Comparison of ENCODE assay signal across 18 cellular contexts in the genomic region with DNA sequence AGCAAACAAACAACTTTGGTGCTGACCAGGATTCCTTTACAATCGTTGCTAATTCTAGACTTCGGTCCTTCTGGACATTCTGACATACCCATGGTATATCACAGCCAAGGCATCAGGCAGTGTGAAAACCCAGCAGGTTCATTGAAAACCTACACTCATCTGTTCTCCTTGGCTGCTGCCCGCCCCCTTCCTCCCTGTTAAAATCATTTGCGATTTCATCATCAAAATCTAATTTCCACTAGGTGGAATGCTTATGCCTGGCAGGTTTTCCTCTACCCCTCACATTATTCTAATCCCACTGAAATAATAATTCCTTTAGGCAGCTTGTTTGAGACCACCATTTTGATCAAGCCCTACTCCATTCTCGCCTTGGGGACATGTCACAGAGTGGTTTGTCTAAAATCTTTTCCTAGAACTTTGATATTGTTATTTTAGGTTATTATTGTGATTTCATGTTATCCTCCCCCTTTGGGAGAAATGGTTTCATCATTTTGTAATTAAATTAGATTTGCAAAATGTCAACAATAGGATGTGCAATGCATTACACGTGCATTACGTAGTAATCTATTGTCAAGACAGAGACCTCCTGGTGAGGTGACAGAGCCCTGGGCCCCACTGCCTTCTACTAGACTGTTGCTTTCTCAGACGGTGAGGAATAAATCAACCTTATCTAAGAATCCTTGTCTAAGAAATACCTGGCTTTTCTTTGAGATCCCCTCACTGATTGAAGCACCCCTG.
"Had no signal": no experiment of that assay in that cellular context is flagged by ENCODE, and none has a peak within 500 bp of the region (broad histone marks: within the 10 kb centered on the region; RNA-seq: fewer than 3 reads in every experiment).

No MANE protein-coding gene starts in this region.

- H3K36me3 ChIP-seq: breast epithelium had no signal

- H3K9me3 Mint-ChIP-seq: activated B cell treated with CpG ODN at 0.5 μM for 24 hours; activated T-cell treated with anti-CD3 and anti-CD28 coated beads, Interleukin-2, amount 50 U/mL, for 72 hours; stimulated activated naive CD8-positive, alpha-beta T cell treated with anti-CD3 and anti-CD28 coated beads, Interleukin-15, Interleukin-2, amounts not matched to agents 100 ng/mL and 50 ng/mL, for 24 hours had no signal

- H3K4me1 ChIP-seq: ascending aorta, breast epithelium, gastroesophageal sphincter, testis, upper lobe of left lung had no signal

- ATAC-seq: activated CD8-positive, alpha-beta T cell treated with anti-CD3 and anti-CD28 coated beads, Interleukin-2, amount 10 ng/mL, durations not matched to agents 7 days and 5 days; activated T-cell treated with anti-CD3 and anti-CD28 coated beads, Interleukin-2, amount 50 U/mL, for 72 hours; gastroesophageal sphincter; right cardiac atrium; T-helper 17 cell had no signal

- H3K27me3 ChIP-seq: ascending aorta, breast epithelium, gastroesophageal sphincter, testis, upper lobe of left lung had no signal

- H3K4me1 Mint-ChIP-seq: activated B cell treated with CpG ODN at 0.5 μM for 24 hours had no signal

- H3K27me3 Mint-ChIP-seq: activated B cell treated with CpG ODN at 0.5 μM for 24 hours; naive B cell; stimulated activated naive CD8-positive, alpha-beta T cell treated with anti-CD3 and anti-CD28 coated beads, Interleukin-15, Interleukin-2, amounts not matched to agents 100 ng/mL and 50 ng/mL, for 24 hours; T-helper 17 cell had no signal

- DNase-seq: activated B cell treated with CpG ODN at 0.5 μM for 24 hours; activated CD4-positive, alpha-beta T cell treated with anti-CD3 and anti-CD28 coated beads for 48 hours; activated CD8-positive, alpha-beta memory T cell treated with anti-CD3 and anti-CD28 coated beads, Interleukin-2, amount 50 U/mL, for 4 hours; activated CD8-positive, alpha-beta T cell treated with anti-CD3 and anti-CD28 coated beads, Interleukin-2, amount 10 ng/mL, durations not matched to agents 7 days and 5 days; activated T-cell treated with anti-CD3 and anti-CD28 coated beads, Interleukin-2, amount 50 U/mL, for 72 hours; erythroblast; naive B cell; right cardiac atrium; small intestine; stimulated activated CD4-positive, alpha-beta T cell treated with anti-CD3 and anti-CD28 coated beads, Interleukin-4, amount 100 ng/mL, for 4 hours; stimulated activated CD8-positive, alpha-beta memory T cell treated with anti-CD3 and anti-CD28 coated beads, Interleukin-4, amount 100 ng/mL, for 48 hours; T-helper 17 cell; testis had no signal

- H3K4me3 Mint-ChIP-seq: activated B cell treated with CpG ODN at 0.5 μM for 24 hours; activated CD8-positive, alpha-beta T cell treated with anti-CD3 and anti-CD28 coated beads, Interleukin-2, amount 10 ng/mL, durations not matched to agents 7 days and 5 days; activated T-cell treated with anti-CD3 and anti-CD28 coated beads, Interleukin-2, amount 50 U/mL, for 72 hours; stimulated activated naive CD8-positive, alpha-beta T cell treated with anti-CD3 and anti-CD28 coated beads, Interleukin-15, Interleukin-2, amounts not matched to agents 100 ng/mL and 50 ng/mL, for 24 hours; T-helper 17 cell had no signal

- H3K27ac ChIP-seq: ascending aorta, breast epithelium, gastroesophageal sphincter, testis, upper lobe of left lung had no signal

- H3K27ac Mint-ChIP-seq: activated B cell treated with CpG ODN at 0.5 μM for 24 hours; activated CD8-positive, alpha-beta T cell treated with anti-CD3 and anti-CD28 coated beads, Interleukin-2, amount 10 ng/mL, durations not matched to agents 7 days and 5 days; activated T-cell treated with anti-CD3 and anti-CD28 coated beads, Interleukin-2, amount 50 U/mL, for 72 hours; stimulated activated naive CD8-positive, alpha-beta T cell treated with anti-CD3 and anti-CD28 coated beads, Interleukin-15, Interleukin-2, amounts not matched to agents 100 ng/mL and 50 ng/mL, for 24 hours had no signal

- H3K9me3 ChIP-seq: ascending aorta, breast epithelium, gastroesophageal sphincter, testis, upper lobe of left lung had no signal

- H3K4me3 ChIP-seq: ascending aorta, breast epithelium, gastroesophageal sphincter, testis, upper lobe of left lung had no signal
